Comparison of ENCODE assay signal across 8 cellular contexts in genomic region chr17:56833812-56834379, GRCh38.
DNase-seq lines count a peak whose midpoint lies in the region; ATAC-seq and TF ChIP-seq lines count a peak whose summit lies in the region.

C17orf67 (minus strand) TSS chr17:56833920; CDS start chr17:56815810, 18,110 bp downstream.
DGKE (plus strand) TSS chr17:56834151; CDS start chr17:56834796, 645 bp downstream.

- TF ChIP-seq CTCF in AG09319 (IDR thresholded peaks at IDR 0.05; ENCODE audit: low read depth, low read length), result no peak

- ATAC-seq in GM19025 (IDR thresholded peaks at IDR 0.05; ENCODE audit: low read depth, unreplicated experiment), result peak; percentile 59
- ATAC-seq in HG03196 (IDR thresholded peaks at IDR 0.05; ENCODE audit: unreplicated experiment), result peak; percentile 74

- DNase-seq in AG09319 (ENCODE audit: extremely low read depth, low read depth), result peak; percentile 94
- DNase-seq in NCI-H2227 treated with DMSO at 0.1 percent for 48 hours (lab: John Stamatoyannopoulos, UW), result peak; percentile 91
- DNase-seq in activated CD4-positive, CD25-positive, alpha-beta regulatory T cell treated with anti-CD3 and anti-CD28 coated beads, Interleukin-2, amount 50 U/mL, for 72 hours, result peak; percentile 98
- peak; percentile 98 for DNase-seq in cerebellar cortex (ENCODE audit: low spot score)
- peak; percentile 91 for DNase-seq in kidney glomerular epithelial cell (lab: John Stamatoyannopoulos, UW)
- peak; percentile 97 to 98 for DNase-seq in stimulated activated CD4-positive, alpha-beta T cell treated with anti-CD3 and anti-CD28 coated beads, Interleukin-15, amount 100 ng/mL, for 48 hours (ENCODE audit: low read depth in 2 of 2)

Comparison
In these comparisons a context has a peak if more than half of its experiments do, and no peak if none do; other contexts are left out.
1. Peak in every context shown above with its lines: DNase-seq and ATAC-seq.